In the genomic region with DNA sequence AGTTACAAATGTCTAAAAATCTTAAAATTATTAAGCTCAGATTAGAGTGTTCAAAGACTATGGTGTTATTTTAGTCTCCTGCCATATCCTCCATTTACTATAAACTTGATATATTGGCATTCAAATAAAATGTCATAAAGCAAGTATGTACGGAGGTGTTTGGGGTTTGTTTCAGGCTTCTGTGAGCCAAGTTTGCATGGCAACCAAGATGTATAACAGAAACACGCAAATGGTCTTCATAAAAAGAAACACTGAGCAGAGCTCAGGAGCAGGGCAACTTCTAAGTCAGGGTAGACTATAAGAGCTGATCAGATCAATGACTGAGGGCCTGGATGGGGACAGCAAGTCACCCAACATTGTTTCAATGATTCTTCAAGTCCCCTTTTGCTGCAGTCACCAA, we compare ENCODE assay signal across 8 cellular contexts. TPM values are rescaled to one million over a fixed set of nuclear protein-coding genes. Genes with fewer than 3 reads are reported as not detected.
"Had no signal": no experiment of that assay in that cellular context is flagged by ENCODE, and none has a peak within 500 bp of the region (broad histone marks: within the 10 kb centered on the region; RNA-seq: fewer than 3 reads in every experiment).

No MANE protein-coding gene starts in this region.

- FAIRE-seq: G401.6, GM12878, GM12891, GM12892, GM18507, GM19239 had no signal

- H3K4me3 ChIP-seq: GM12878 had no signal

- ATAC-seq: GM12878 had no signal

- DNase-seq: GDM1, GF-D8 had no signal

RNA-seq across cellular contexts. Expression of gene OSR1, which starts 20.5 kb away (rescaled TPM):
- total RNA-seq: GM12878 had no signal
- polyA plus RNA-seq: GM12878 had no signal
